In genomic region chr3:109122690-109123089, GRCh38 we compare ENCODE assay signal across 25 cellular contexts. TPM values are rescaled to one million over a fixed set of nuclear protein-coding genes. Genes with fewer than 3 reads are reported as not detected.
"Had no signal": no experiment of that assay in that cellular context is flagged by ENCODE, and none has a peak within 500 bp of the region (broad histone marks: within the 10 kb centered on the region; RNA-seq: fewer than 3 reads in every experiment).

No MANE protein-coding gene starts in this region.

- H3K4me1 ChIP-seq: body of pancreas, foreskin keratinocyte, right lobe of liver had no signal

- DNase-seq: activated CD4-positive, alpha-beta memory T cell treated with anti-CD3 and anti-CD28 coated beads, Interleukin-2, amount 10 ng/mL, durations not matched to agents 7 days and 5 days; activated CD4-positive, alpha-beta T cell treated with anti-CD3 and anti-CD28 coated beads for 48 hours; activated CD4-positive, CD25-positive, alpha-beta regulatory T cell; activated CD8-positive, alpha-beta memory T cell treated with anti-CD3 and anti-CD28 coated beads, Interleukin-2, amount 10 ng/mL, durations not matched to agents 7 days and 5 days; activated naive CD4-positive, alpha-beta T cell treated with Interleukin-2 at 50 U/mL for 16 hours; activated naive CD8-positive, alpha-beta T cell treated with anti-CD3 and anti-CD28 coated beads, Interleukin-2, amount 10 ng/mL, durations not matched to agents 7 days and 5 days; amygdala; body of pancreas; foreskin keratinocyte; head of caudate nucleus; mesenchymal stem cell; naive thymus-derived CD8-positive, alpha-beta T cell; ovary; right lobe of liver; small intestine; stimulated activated CD4-positive, alpha-beta T cell treated with anti-CD3 and anti-CD28 coated beads, Interleukin-4, amount 100 ng/mL, for 24 hours had no signal

- H3K36me3 Mint-ChIP-seq: activated CD8-positive, alpha-beta memory T cell treated with anti-CD3 and anti-CD28 coated beads, Interleukin-2, amount 10 ng/mL, durations not matched to agents 7 days and 5 days; activated naive CD8-positive, alpha-beta T cell treated with anti-CD3 and anti-CD28 coated beads, Interleukin-2, amount 10 ng/mL, durations not matched to agents 7 days and 5 days; stimulated activated effector memory CD8-positive, alpha-beta T cell treated with anti-CD3 and anti-CD28 coated beads, Interleukin-12 subunit alpha, Interleukin-12 subunit beta, amount 100 ng/mL, for 72 hours had no signal

- H3K27ac Mint-ChIP-seq: activated CD4-positive, alpha-beta memory T cell treated with anti-CD3 and anti-CD28 coated beads, Interleukin-2, amount 10 ng/mL, durations not matched to agents 7 days and 5 days; activated CD8-positive, alpha-beta memory T cell treated with anti-CD3 and anti-CD28 coated beads, Interleukin-2, amount 10 ng/mL, durations not matched to agents 7 days and 5 days; activated naive CD8-positive, alpha-beta T cell treated with anti-CD3 and anti-CD28 coated beads, Interleukin-2, amount 10 ng/mL, durations not matched to agents 7 days and 5 days; activated T-helper 2 cell treated with anti-CD3 and anti-CD28 coated beads, Interferon-gamma antibody, Interleukin-2, Interleukin-4, amounts not matched to agents 10 μg/mL and 5 μg/mL and 100 μg/mL, durations not matched to agents 14 hours and 24 hours and 36 hours; naive thymus-derived CD8-positive, alpha-beta T cell; stimulated activated effector memory CD8-positive, alpha-beta T cell treated with anti-CD3 and anti-CD28 coated beads, Interleukin-12 subunit alpha, Interleukin-12 subunit beta, amount 100 ng/mL, for 72 hours had no signal

- H3K9me3 Mint-ChIP-seq: activated T-helper 2 cell treated with anti-CD3 and anti-CD28 coated beads, Interferon-gamma antibody, Interleukin-2, Interleukin-4, amounts not matched to agents 10 μg/mL and 5 μg/mL and 100 μg/mL, durations not matched to agents 14 hours and 24 hours and 36 hours; stimulated activated effector memory CD8-positive, alpha-beta T cell treated with anti-CD3 and anti-CD28 coated beads, Interleukin-12 subunit alpha, Interleukin-12 subunit beta, amount 100 ng/mL, for 72 hours had no signal

- FAIRE-seq: colon, small intestine had no signal

- H3K9me3 ChIP-seq: body of pancreas, ovary, right lobe of liver had no signal

- H3K27me3 ChIP-seq: body of pancreas, foreskin keratinocyte, ovary, right lobe of liver had no signal

- H3K4me1 Mint-ChIP-seq: activated CD4-positive, alpha-beta memory T cell treated with anti-CD3 and anti-CD28 coated beads, Interleukin-2, amount 10 ng/mL, durations not matched to agents 7 days and 5 days; activated CD8-positive, alpha-beta memory T cell treated with anti-CD3 and anti-CD28 coated beads, Interleukin-2, amount 10 ng/mL, durations not matched to agents 7 days and 5 days; activated naive CD8-positive, alpha-beta T cell treated with anti-CD3 and anti-CD28 coated beads, Interleukin-2, amount 10 ng/mL, durations not matched to agents 7 days and 5 days; stimulated activated effector memory CD8-positive, alpha-beta T cell treated with anti-CD3 and anti-CD28 coated beads, Interleukin-12 subunit alpha, Interleukin-12 subunit beta, amount 100 ng/mL, for 72 hours had no signal

- H3K27me3 Mint-ChIP-seq: activated CD8-positive, alpha-beta memory T cell treated with anti-CD3 and anti-CD28 coated beads, Interleukin-2, amount 10 ng/mL, durations not matched to agents 7 days and 5 days had no signal

- H3K4me3 Mint-ChIP-seq: activated CD4-positive, alpha-beta memory T cell treated with anti-CD3 and anti-CD28 coated beads, Interleukin-2, amount 10 ng/mL, durations not matched to agents 7 days and 5 days; activated CD8-positive, alpha-beta memory T cell treated with anti-CD3 and anti-CD28 coated beads, Interleukin-2, amount 10 ng/mL, durations not matched to agents 7 days and 5 days; activated naive CD8-positive, alpha-beta T cell treated with anti-CD3 and anti-CD28 coated beads, Interleukin-2, amount 10 ng/mL, durations not matched to agents 7 days and 5 days; naive thymus-derived CD8-positive, alpha-beta T cell; stimulated activated effector memory CD8-positive, alpha-beta T cell treated with anti-CD3 and anti-CD28 coated beads, Interleukin-12 subunit alpha, Interleukin-12 subunit beta, amount 100 ng/mL, for 72 hours had no signal

- ATAC-seq: activated CD8-positive, alpha-beta memory T cell treated with anti-CD3 and anti-CD28 coated beads, Interleukin-2, amount 10 ng/mL, durations not matched to agents 7 days and 5 days; body of pancreas; foreskin keratinocyte; naive thymus-derived CD8-positive, alpha-beta T cell; stimulated activated effector memory CD8-positive, alpha-beta T cell treated with anti-CD3 and anti-CD28 coated beads, Interleukin-12 subunit alpha, Interleukin-12 subunit beta, amount 100 ng/mL, for 72 hours had no signal

- H3K4me3 ChIP-seq: body of pancreas, ovary, right lobe of liver had no signal

- H3K36me3 ChIP-seq: ovary, right lobe of liver had no signal

- H3K27ac ChIP-seq: body of pancreas, foreskin keratinocyte, ovary, right lobe of liver had no signal

RNA-seq across cellular contexts. Expression of gene MORC1, which starts 4.8 kb away (rescaled TPM):
- total RNA-seq: activated CD4-positive, alpha-beta memory T cell treated with anti-CD3 and anti-CD28 coated beads, Interleukin-2, amount 10 ng/mL, durations not matched to agents 7 days and 5 days; activated CD8-positive, alpha-beta memory T cell treated with anti-CD3 and anti-CD28 coated beads, Interleukin-2, amount 10 ng/mL, durations not matched to agents 7 days and 5 days; activated naive CD8-positive, alpha-beta T cell treated with anti-CD3 and anti-CD28 coated beads, Interleukin-2, amount 10 ng/mL, durations not matched to agents 7 days and 5 days; activated T-helper 2 cell treated with anti-CD3 and anti-CD28 coated beads, Interferon-gamma antibody, Interleukin-2, Interleukin-4, amounts not matched to agents 10 μg/mL and 5 μg/mL and 100 μg/mL, durations not matched to agents 14 hours and 24 hours and 36 hours; body of pancreas; cardiac septum; epithelial cell of proximal tubule; fibroblast of lung; foreskin keratinocyte; mucosa of gallbladder; naive thymus-derived CD8-positive, alpha-beta T cell; pulmonary artery endothelial cell; ureter had no signal
- polyA plus RNA-seq: fibroblast of lung; foreskin keratinocyte; naive thymus-derived CD8-positive, alpha-beta T cell; small intestine had no signal

RNA-seq across cellular contexts. Expression of gene C3orf85, which starts 13.8 kb away (rescaled TPM):
- total RNA-seq: activated CD4-positive, alpha-beta memory T cell treated with anti-CD3 and anti-CD28 coated beads, Interleukin-2, amount 10 ng/mL, durations not matched to agents 7 days and 5 days; activated CD8-positive, alpha-beta memory T cell treated with anti-CD3 and anti-CD28 coated beads, Interleukin-2, amount 10 ng/mL, durations not matched to agents 7 days and 5 days; activated naive CD8-positive, alpha-beta T cell treated with anti-CD3 and anti-CD28 coated beads, Interleukin-2, amount 10 ng/mL, durations not matched to agents 7 days and 5 days; activated T-helper 2 cell treated with anti-CD3 and anti-CD28 coated beads, Interferon-gamma antibody, Interleukin-2, Interleukin-4, amounts not matched to agents 10 μg/mL and 5 μg/mL and 100 μg/mL, durations not matched to agents 14 hours and 24 hours and 36 hours; body of pancreas; cardiac septum; epithelial cell of proximal tubule; fibroblast of lung; foreskin keratinocyte; mucosa of gallbladder; naive thymus-derived CD8-positive, alpha-beta T cell; ovary; pulmonary artery endothelial cell; ureter had no signal
- polyA plus RNA-seq: fibroblast of lung; foreskin keratinocyte; naive thymus-derived CD8-positive, alpha-beta T cell; ovary had no signal
